In the genomic region with DNA sequence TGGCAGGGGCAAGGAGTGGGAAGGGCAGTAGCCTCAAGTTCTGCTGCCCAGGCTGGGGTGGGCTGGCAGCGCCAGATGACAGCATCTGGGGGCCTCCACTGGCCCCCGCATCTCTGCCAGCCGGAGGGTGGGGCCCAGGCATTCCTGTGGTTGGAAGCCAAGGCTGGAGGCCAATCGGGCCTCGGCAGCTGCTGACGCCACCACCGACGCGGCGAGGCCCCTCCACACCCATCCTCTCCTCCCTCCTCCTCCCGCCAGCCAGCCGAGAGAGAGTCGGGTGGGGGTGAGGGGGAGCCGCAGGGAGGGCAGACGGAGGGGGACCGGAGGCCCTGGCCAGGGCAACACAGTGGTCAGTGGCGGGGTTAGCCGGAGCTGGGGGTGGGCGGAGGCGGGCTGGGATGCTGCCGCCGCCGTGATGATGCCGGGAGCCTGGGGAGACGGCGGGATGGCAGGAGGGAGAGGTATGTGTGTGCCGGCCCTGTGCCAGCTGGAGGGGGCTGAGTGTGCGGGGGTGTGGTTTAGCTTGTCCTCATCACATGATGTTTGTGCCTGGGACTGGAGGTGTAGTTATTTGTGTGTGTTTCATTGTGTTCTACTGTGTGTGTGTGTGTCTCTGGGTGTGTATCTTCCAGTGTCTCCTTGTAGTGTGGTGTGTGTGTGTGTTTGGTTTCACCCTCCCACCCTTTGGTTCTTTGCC, we compare ENCODE assay signal across 1 cellular context.
TF ChIP-seq lines count a peak whose summit lies in the region.

No MANE protein-coding gene starts in this region.

TF ChIP-seq in HEK293, 187 proteins besides CTCF, POLR2A, EP300 and RAD21 (continued from another document and continues in another):
- TF ChIP-seq, protein P1, sequence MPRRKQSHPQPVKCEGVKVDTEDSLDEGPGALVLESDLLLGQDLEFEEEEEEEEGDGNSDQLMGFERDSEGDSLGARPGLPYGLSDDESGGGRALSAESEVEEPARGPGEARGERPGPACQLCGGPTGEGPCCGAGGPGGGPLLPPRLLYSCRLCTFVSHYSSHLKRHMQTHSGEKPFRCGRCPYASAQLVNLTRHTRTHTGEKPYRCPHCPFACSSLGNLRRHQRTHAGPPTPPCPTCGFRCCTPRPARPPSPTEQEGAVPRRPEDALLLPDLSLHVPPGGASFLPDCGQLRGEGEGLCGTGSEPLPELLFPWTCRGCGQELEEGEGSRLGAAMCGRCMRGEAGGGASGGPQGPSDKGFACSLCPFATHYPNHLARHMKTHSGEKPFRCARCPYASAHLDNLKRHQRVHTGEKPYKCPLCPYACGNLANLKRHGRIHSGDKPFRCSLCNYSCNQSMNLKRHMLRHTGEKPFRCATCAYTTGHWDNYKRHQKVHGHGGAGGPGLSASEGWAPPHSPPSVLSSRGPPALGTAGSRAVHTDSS (tag by site-specific recombination; IDR thresholded peaks at IDR 0.05), result no peak
- TF ChIP-seq ZBTB20 (tag by site-specific recombination; IDR thresholded peaks at IDR 0.05) (peak; percentile 45; the same call in 1 of the 2 replicates), ZBTB10 (tag by site-specific recombination; IDR thresholded peaks at IDR 0.05) (peak; percentile 80), ZFP37 (tag by site-specific recombination; IDR thresholded peaks at IDR 0.05) (peak; percentile 73; the same call in 1 of the 2 replicates), ZNF629 (tag by site-specific recombination; IDR thresholded peaks at IDR 0.05) (peak; percentile 93), PRDM10 (tag by site-specific recombination; IDR thresholded peaks at IDR 0.05) (peak; percentile 99), ZNF426 (tag by site-specific recombination; IDR thresholded peaks at IDR 0.05) (no peak), ZNF398 (tag by site-specific recombination; IDR thresholded peaks at IDR 0.05) (peak; percentile 100), ZNF600 (tag by site-specific recombination; IDR thresholded peaks at IDR 0.05) (peak; percentile 87; the same call in 1 of the 2 replicates), ZFHX2 (tag by site-specific recombination; conservative IDR thresholded peaks at IDR 0.05) (peak; percentile 99), ZFP69B (tag by site-specific recombination; IDR thresholded peaks at IDR 0.05) (peak; percentile 60), ZNF24 (tag by site-specific recombination; IDR thresholded peaks at IDR 0.05) (peak; percentile 79; the same call in 1 of the 2 replicates), ZSCAN23 (tag by site-specific recombination; IDR thresholded peaks at IDR 0.05) (peak; percentile 94), KLF16 (tag by site-specific recombination; IDR thresholded peaks at IDR 0.05) (peak; percentile 83), ZNF2 (tag by site-specific recombination; IDR thresholded peaks at IDR 0.05) (peak; percentile 87), ZNF48 (tag by site-specific recombination; IDR thresholded peaks at IDR 0.05) (no peak), ZBTB48 (tag by site-specific recombination; IDR thresholded peaks at IDR 0.05) (peak; percentile 76), KLF9 (tag by site-specific recombination; IDR thresholded peaks at IDR 0.05; ENCODE audit: low read depth) (peak; percentile 90), ZNF211 (tag by site-specific recombination; IDR thresholded peaks at IDR 0.05; ENCODE audit: low read depth) (no peak), PRDM4 (tag by site-specific recombination; IDR thresholded peaks at IDR 0.05) (no peak), ZNF394 (tag by site-specific recombination; IDR thresholded peaks at IDR 0.05; ENCODE audit: borderline replicate concordance) (peak; percentile 24; the same call in 1 of the 2 replicates), SP7 (tag by site-specific recombination; IDR thresholded peaks at IDR 0.05) (peak; percentile 87), ZNF19 (tag by site-specific recombination; IDR thresholded peaks at IDR 0.05; ENCODE audit: low read depth) (no peak), PATZ1 (tag by site-specific recombination; IDR thresholded peaks at IDR 0.05) (peak; percentile 97), KLF1 (tag by site-specific recombination; IDR thresholded peaks at IDR 0.05) (peak; percentile 87), WT1 (tag by site-specific recombination; IDR thresholded peaks at IDR 0.05) (peak; percentile 82), ZBTB44 (tag by site-specific recombination; IDR thresholded peaks at IDR 0.05) (no peak)
- TF ChIP-seq, protein P2, sequence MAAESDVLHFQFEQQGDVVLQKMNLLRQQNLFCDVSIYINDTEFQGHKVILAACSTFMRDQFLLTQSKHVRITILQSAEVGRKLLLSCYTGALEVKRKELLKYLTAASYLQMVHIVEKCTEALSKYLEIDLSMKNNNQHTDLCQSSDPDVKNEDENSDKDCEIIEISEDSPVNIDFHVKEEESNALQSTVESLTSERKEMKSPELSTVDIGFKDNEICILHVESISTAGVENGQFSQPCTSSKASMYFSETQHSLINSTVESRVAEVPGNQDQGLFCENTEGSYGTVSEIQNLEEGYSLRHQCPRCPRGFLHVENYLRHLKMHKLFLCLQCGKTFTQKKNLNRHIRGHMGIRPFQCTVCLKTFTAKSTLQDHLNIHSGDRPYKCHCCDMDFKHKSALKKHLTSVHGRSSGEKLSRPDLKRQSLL (tag by site-specific recombination; IDR thresholded peaks at IDR 0.05), result no peak
- TF ChIP-seq, protein P3, sequence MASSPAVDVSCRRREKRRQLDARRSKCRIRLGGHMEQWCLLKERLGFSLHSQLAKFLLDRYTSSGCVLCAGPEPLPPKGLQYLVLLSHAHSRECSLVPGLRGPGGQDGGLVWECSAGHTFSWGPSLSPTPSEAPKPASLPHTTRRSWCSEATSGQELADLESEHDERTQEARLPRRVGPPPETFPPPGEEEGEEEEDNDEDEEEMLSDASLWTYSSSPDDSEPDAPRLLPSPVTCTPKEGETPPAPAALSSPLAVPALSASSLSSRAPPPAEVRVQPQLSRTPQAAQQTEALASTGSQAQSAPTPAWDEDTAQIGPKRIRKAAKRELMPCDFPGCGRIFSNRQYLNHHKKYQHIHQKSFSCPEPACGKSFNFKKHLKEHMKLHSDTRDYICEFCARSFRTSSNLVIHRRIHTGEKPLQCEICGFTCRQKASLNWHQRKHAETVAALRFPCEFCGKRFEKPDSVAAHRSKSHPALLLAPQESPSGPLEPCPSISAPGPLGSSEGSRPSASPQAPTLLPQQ (tag by site-specific recombination; IDR thresholded peaks at IDR 0.05), result peak; percentile 87
- TF ChIP-seq, protein P4, sequence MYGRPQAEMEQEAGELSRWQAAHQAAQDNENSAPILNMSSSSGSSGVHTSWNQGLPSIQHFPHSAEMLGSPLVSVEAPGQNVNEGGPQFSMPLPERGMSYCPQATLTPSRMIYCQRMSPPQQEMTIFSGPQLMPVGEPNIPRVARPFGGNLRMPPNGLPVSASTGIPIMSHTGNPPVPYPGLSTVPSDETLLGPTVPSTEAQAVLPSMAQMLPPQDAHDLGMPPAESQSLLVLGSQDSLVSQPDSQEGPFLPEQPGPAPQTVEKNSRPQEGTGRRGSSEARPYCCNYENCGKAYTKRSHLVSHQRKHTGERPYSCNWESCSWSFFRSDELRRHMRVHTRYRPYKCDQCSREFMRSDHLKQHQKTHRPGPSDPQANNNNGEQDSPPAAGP (tag by site-specific recombination; IDR thresholded peaks at IDR 0.05), result peak; percentile 80; the same call in 1 of the 2 replicates
